27 cellular contexts compared by ENCODE assay signal in genomic region chr16:56689171-56689570, GRCh38. TPM values are rescaled to one million over a fixed set of nuclear protein-coding genes. Genes with fewer than 3 reads are reported as not detected.
A peak's percentile ranks its signal among the peaks of the same experiment; 100 is the strongest.
DNase-seq lines count a peak whose midpoint lies in the region; ATAC-seq and TF ChIP-seq lines count a peak whose summit lies in the region.
"Had no signal": no experiment of that assay in that cellular context is flagged by ENCODE, and none has a peak within 500 bp of the region (broad histone marks: within the 10 kb centered on the region; RNA-seq: fewer than 3 reads in every experiment).

No MANE protein-coding gene starts in this region.

- no peaks in the 10 kb centered on the region for H3K9me2 ChIP-seq in SK-N-SH

- H3K27ac ChIP-seq in RWPE1 (peak overlapping the region; percentile 82), foreskin keratinocyte (peak overlapping the region; percentile 15), brain microvascular endothelial cell (no peak overlapping the region), SK-N-SH (ENCODE audit: low read depth in 2 of 2, low read length in 1 of 2) (no peak overlapping the region)
- H3K27ac ChIP-seq: WERI-Rb-1 had no signal

- no peak for TF ChIP-seq EP300 in SK-N-SH (IDR thresholded peaks at IDR 0.05; ENCODE audit: borderline replicate concordance in 1 of 2, low read depth in 1 of 2, low read length in 1 of 2)

- H3K4me3 ChIP-seq in brain microvascular endothelial cell (ENCODE audit: low read depth, low read length), result no peak overlapping the region
- H3K4me3 ChIP-seq in SK-N-SH (ENCODE audit: low read depth in 2 of 2, low read length in 1 of 2), result no peak overlapping the region
- H3K4me3 ChIP-seq: HAP-1 had no signal

- H3K36me3 ChIP-seq in brain microvascular endothelial cell (replicated peaks) (no peaks in the 10 kb centered on the region), SK-N-SH (replicated peaks in 1 of 2; ENCODE audit: control insufficient read depth in 1 of 2, insufficient read depth in 2 of 2, low read length in 1 of 2) (no peaks in the 10 kb centered on the region)
- H3K36me3 ChIP-seq: HAP-1, WERI-Rb-1 had no signal

- WGBS in SK-N-SH (ENCODE audit: low lambda C conversion rate), result 68% methylated on average over 3 of the region's 3 CpGs

- TF ChIP-seq RAD21 in SK-N-SH (IDR thresholded peaks at IDR 0.05; ENCODE audit: low read length), result no peak

- H2AFZ ChIP-seq in SK-N-SH (ENCODE audit: low read depth), result no peak overlapping the region

- no peaks in the 10 kb centered on the region for H4K20me1 ChIP-seq in SK-N-SH (ENCODE audit: insufficient read depth)

- no peaks in the 10 kb centered on the region for H3K27me3 ChIP-seq in foreskin keratinocyte
- no peaks in the 10 kb centered on the region for H3K27me3 ChIP-seq in brain microvascular endothelial cell (replicated peaks)
- no peaks in the 10 kb centered on the region for H3K27me3 ChIP-seq in SK-N-SH (ENCODE audit: insufficient read depth)

- peaks cover 8% of the 10 kb centered on the region for H3K4me1 ChIP-seq in foreskin keratinocyte
- H3K4me1 ChIP-seq in SK-N-SH (ENCODE audit: control insufficient read depth in 1 of 2, insufficient read depth in 2 of 2, low read depth in 1 of 2, low read length in 1 of 2), result peaks cover 0 to 2% of the 10 kb centered on the region in 2 experiments; a peak in 1 of 4 replicates
- H3K4me1 ChIP-seq: HAP-1 had no signal

- in situ Hi-C loops in brain microvascular endothelial cell (cut with HindIII; ENCODE audit: low pct_ligation_motif_present, low sequenced_read_pairs), result no loop called here

- H3K79me2 ChIP-seq in SK-N-SH (ENCODE audit: insufficient read depth), result no peaks in the 10 kb centered on the region

- DNase-seq in A172 (ENCODE audit: low spot score) (peak; percentile 40), HCEC 1CT (peak; percentile 34), RWPE1 (ENCODE audit: low spot score) (no peak), foreskin keratinocyte (no peak), brain microvascular endothelial cell (no peak), SK-N-SH (no peak), SKM-1 (lab: John Stamatoyannopoulos, UW; ENCODE audit: unreplicated experiment) (no peak)
- DNase-seq: activated CD4-positive, alpha-beta T cell treated with anti-CD3 and anti-CD28 coated beads, Interleukin-2, amount 50 U/mL, for 1 hour; cortex of kidney; foreskin melanocyte; hypothalamus; kidney; NCI-H1417; NCI-H2171; NCI-H526; occipital lobe; right cardiac atrium; SIG-M5; substantia nigra; T-helper 17 cell; WERI-Rb-1 had no signal

- no peak overlapping the region for H3K4me2 ChIP-seq in SK-N-SH

- ATAC-seq in foreskin keratinocyte (peak; percentile 50), HG03039 (IDR thresholded peaks at IDR 0.05; ENCODE audit: unreplicated experiment) (no peak)
- ATAC-seq: activated T-helper 17 cell treated with anti-CD3 and anti-CD28 coated beads, Interleukin-2, amount 50 U/mL, for 72 hours; right cardiac atrium; T-helper 17 cell had no signal

- no peaks in the 10 kb centered on the region for H3K9me3 ChIP-seq in SK-N-SH
- H3K9me3 ChIP-seq: HAP-1 had no signal

- TF ChIP-seq CTCF in RWPE1 (conservative IDR thresholded peaks at IDR 0.05; ENCODE audit: low read depth) (no peak), foreskin keratinocyte (conservative IDR thresholded peaks at IDR 0.05) (no peak), brain microvascular endothelial cell (IDR thresholded peaks at IDR 0.05; ENCODE audit: low read depth, low read length, missing control alignments) (no peak), SK-N-SH (IDR thresholded peaks at IDR 0.05) (no peak)

- no peak overlapping the region for H3K9ac ChIP-seq in SK-N-SH

- CTCF ChIA-PET in RWPE1 (lab: Yijun Ruan, JAX) (interaction anchor here (0.5 to 1.3 kb wide), 2 partner anchors 13 to 15 kb away, joined by 3 read pairs; no protein-coding TSS in a partner anchor), SK-N-SH (lab: Yijun Ruan, JAX) (interaction anchor here (1.2 to 1.6 kb wide), 4 partner anchors 10 to 87 kb away, joined by 3 to 7 read pairs (median 4); partner anchors contain the start of gene MT1H)

- POLR2A ChIA-PET in RWPE1 (lab: Yijun Ruan, JAX; ENCODE audit: low non-redundant PET), result interaction anchor here (0.7 to 1.0 kb wide), 2 partner anchors 63 to 81 kb away, joined by 3 to 5 read pairs; partner anchors contain the start of genes MT1E and MT2A
- POLR2A ChIA-PET in SK-N-SH (lab: Yijun Ruan, JAX), result no interaction called here

- H3F3A ChIP-seq in SK-N-SH (replicated peaks; ENCODE audit: insufficient read depth), result no peaks in the 10 kb centered on the region

TF ChIP-seq in SK-N-SH, 30 proteins besides CTCF, POLR2A, EP300 and RAD21:
- TF ChIP-seq RCOR1 (IDR thresholded peaks at IDR 0.05; ENCODE audit: low read length), result no peak

RNA-seq across cellular contexts. Expression of gene MT1X, which starts 6.9 kb away (rescaled TPM):
- 24.9 and 97.3 TPM in 2 replicates for total RNA-seq in A172 (2014; rRNA removed; shearing (Covaris generic))
- 121 and 247 TPM in 2 replicates for total RNA-seq in foreskin keratinocyte
- polyA plus RNA-seq in foreskin keratinocyte, result 178 and 346 TPM in 2 replicates
- polyA plus RNA-seq in SK-N-SH (2012; rRNA removed), result 202 and 213 TPM in 2 replicates
- 112 and 207 TPM in 2 replicates for polyA plus RNA-seq in SK-N-SH (2012; cell fraction: cytosol; rRNA removed)
- 59.9 and 154 TPM in 2 replicates for polyA plus RNA-seq in SK-N-SH (2012; cell fraction: nucleus; rRNA removed)

RNA-seq across cellular contexts. Expression of gene MT1H, which starts 19.6 kb away (rescaled TPM):
- not detected in 2 replicates for total RNA-seq in A172 (2014; rRNA removed; shearing (Covaris generic))
- not detected in 2 replicates for total RNA-seq in foreskin keratinocyte
- polyA plus RNA-seq in foreskin keratinocyte (0.53 TPM in 1 of 2 replicates, not detected in the other), SK-N-SH (2012; rRNA removed) (not detected in 2 replicates)
- not detected in 2 replicates for polyA plus RNA-seq in SK-N-SH (2012; cell fraction: cytosol; rRNA removed)
- polyA plus RNA-seq in SK-N-SH (2012; cell fraction: nucleus; rRNA removed), result not detected in 2 replicates
- total RNA-seq: activated naive CD8-positive, alpha-beta T cell treated with anti-CD3 and anti-CD28 coated beads, Interleukin-2, amount 10 ng/mL, durations not matched to agents 7 days and 5 days; activated T-helper 17 cell treated with anti-CD3 and anti-CD28 coated beads, Interleukin-2, amount 50 U/mL, for 72 hours; myocyte; occipital lobe; right cardiac atrium; T-helper 17 cell; urinary bladder had no signal
- polyA plus RNA-seq: right cardiac atrium, urinary bladder had no signal

RNA-seq across cellular contexts. Expression of gene MT1G, which starts 21.3 kb away (rescaled TPM):
- total RNA-seq in A172 (2014; rRNA removed; shearing (Covaris generic)), result not detected in 2 replicates
- 1.7 and 8.3 TPM in 2 replicates for total RNA-seq in foreskin keratinocyte
- 5.5 and 13.3 TPM in 2 replicates for polyA plus RNA-seq in foreskin keratinocyte
- 0.50 and 1.2 TPM in 2 replicates for polyA plus RNA-seq in SK-N-SH (2012; rRNA removed)
- 0.70 and 0.84 TPM in 2 replicates for polyA plus RNA-seq in SK-N-SH (2012; cell fraction: cytosol; rRNA removed)
- 0.26 and 0.66 TPM in 2 replicates for polyA plus RNA-seq in SK-N-SH (2012; cell fraction: nucleus; rRNA removed)
- total RNA-seq: activated T-helper 17 cell treated with anti-CD3 and anti-CD28 coated beads, Interleukin-2, amount 50 U/mL, for 72 hours; myocyte; occipital lobe; urinary bladder had no signal

RNA-seq across cellular contexts. Expression of gene MT1F, which starts 31.4 kb away (rescaled TPM):
- not detected in 2 replicates for total RNA-seq in A172 (2014; rRNA removed; shearing (Covaris generic))
- total RNA-seq in foreskin keratinocyte, result 4.9 and 5.2 TPM in 2 replicates
- polyA plus RNA-seq in foreskin keratinocyte (5.1 and 8.7 TPM in 2 replicates), SK-N-SH (2012; rRNA removed) (9.5 and 13.0 TPM in 2 replicates)
- polyA plus RNA-seq in SK-N-SH (2012; cell fraction: cytosol; rRNA removed), result 7.8 and 8.5 TPM in 2 replicates
- 2.2 and 5.8 TPM in 2 replicates for polyA plus RNA-seq in SK-N-SH (2012; cell fraction: nucleus; rRNA removed)
- total RNA-seq: myocyte had no signal

RNA-seq across cellular contexts. Expression of gene MT1B, which starts 37.5 kb away (rescaled TPM):
- total RNA-seq in A172 (2014; rRNA removed; shearing (Covaris generic)), result not detected in 2 replicates
- total RNA-seq in foreskin keratinocyte, result not detected in 2 replicates
- not detected in 2 replicates for polyA plus RNA-seq in foreskin keratinocyte
- polyA plus RNA-seq in SK-N-SH (2012; rRNA removed), result not detected in 2 replicates
- polyA plus RNA-seq in SK-N-SH (2012; cell fraction: cytosol; rRNA removed), result not detected in 2 replicates
- polyA plus RNA-seq in SK-N-SH (2012; cell fraction: nucleus; rRNA removed), result not detected in 2 replicates
- total RNA-seq: activated naive CD8-positive, alpha-beta T cell treated with anti-CD3 and anti-CD28 coated beads, Interleukin-2, amount 10 ng/mL, durations not matched to agents 7 days and 5 days; activated T-helper 17 cell treated with anti-CD3 and anti-CD28 coated beads, Interleukin-2, amount 50 U/mL, for 72 hours; kidney; myocyte; occipital lobe; right cardiac atrium; T-helper 17 cell; urinary bladder had no signal
- polyA plus RNA-seq: right cardiac atrium, urinary bladder had no signal

Comparison
In these comparisons a context has a peak if more than half of its experiments do, and no peak if none do; other contexts are left out.
1. DNase-seq: peak in A172 (single experiment) and HCEC 1CT (single experiment); none in RWPE1 (single experiment), foreskin keratinocyte (0 of 2), brain microvascular endothelial cell (single experiment), SK-N-SH (single experiment) and SKM-1 (single experiment).
2. H3K27ac ChIP-seq: peak in RWPE1 (single experiment) and foreskin keratinocyte (single experiment); none in brain microvascular endothelial cell (single experiment) and SK-N-SH (0 of 2).